Comparison of ENCODE assay signal across 24 cellular contexts in genomic region chr1:221631551-221631950, GRCh38.
"Had no signal": no experiment of that assay in that cellular context is flagged by ENCODE, and none has a peak within 500 bp of the region (broad histone marks: within the 10 kb centered on the region; RNA-seq: fewer than 3 reads in every experiment).

No MANE protein-coding gene starts in this region.

- H3K27me3 ChIP-seq: ascending aorta, body of pancreas, SJSA1 had no signal

- H3K4me1 Mint-ChIP-seq: activated naive CD8-positive, alpha-beta T cell treated with anti-CD3 and anti-CD28 coated beads, Interleukin-2, amount 50 U/mL, for 24 hours; T-cell had no signal

- H3K4me3 Mint-ChIP-seq: activated CD8-positive, alpha-beta memory T cell treated with anti-CD3 and anti-CD28 coated beads, Interleukin-2, amount 10 ng/mL, durations not matched to agents 7 days and 5 days; activated naive CD8-positive, alpha-beta T cell treated with anti-CD3 and anti-CD28 coated beads, Interleukin-2, amount 50 U/mL, for 24 hours; activated T-cell treated with anti-CD3 and anti-CD28 coated beads, Interleukin-2, amount 50 U/mL, for 24 hours; activated T-helper 1 cell treated with anti-CD3 and anti-CD28 coated beads, Interleukin-12 subunit alpha, Interleukin-12 subunit beta, Interleukin-2, Interleukin-4 antibody, amounts not matched to agents 30 ng/mL and 10 ng/mL and 1 ng/mL, durations not matched to agents 14 hours and 24 hours and 36 hours; T-cell had no signal

- H3K9me3 ChIP-seq: ascending aorta, body of pancreas, SJSA1 had no signal

- DNase-seq: activated CD4-positive, alpha-beta T cell treated with anti-CD3 and anti-CD28 coated beads for 48 hours; activated CD4-positive, alpha-beta T cell treated with anti-CD3 and anti-CD28 coated beads, Interleukin-2, amount 50 U/mL, for 48 hours; activated CD4-positive, CD25-positive, alpha-beta regulatory T cell treated with anti-CD3 and anti-CD28 coated beads, Interleukin-2, amount 50 U/mL, for 72 hours; activated CD8-positive, alpha-beta memory T cell treated with anti-CD3 and anti-CD28 coated beads, Interleukin-2, amount 10 ng/mL, durations not matched to agents 7 days and 5 days; activated effector memory CD4-positive, alpha-beta T cell treated with Interleukin-2 at 50 U/mL for 16 hours; activated naive CD4-positive, alpha-beta T cell treated with Interleukin-2 at 50 U/mL for 16 hours; activated naive CD8-positive, alpha-beta T cell treated with anti-CD3 and anti-CD28 coated beads, Interleukin-2, amount 50 U/mL, for 24 hours; activated T-cell treated with anti-CD3 and anti-CD28 coated beads, Interleukin-2, amount 50 U/mL, for 24 hours; amniotic stem cell; body of pancreas; central memory CD4-positive, alpha-beta T cell; Kasumi-1; NCI-H1048; NCI-H146; NCI-H187 treated with DMSO at 0.1 percent for 48 hours; NCI-H2081 treated with DMSO at 0.1 percent for 48 hours; NCI-H446; SHP77; T-cell; T1000 had no signal

- H3K4me3 ChIP-seq: ascending aorta, body of pancreas, SJSA1 had no signal

- H3K27ac ChIP-seq: ascending aorta, body of pancreas, SJSA1 had no signal

- H3K27me3 Mint-ChIP-seq: activated CD8-positive, alpha-beta memory T cell treated with anti-CD3 and anti-CD28 coated beads, Interleukin-2, amount 10 ng/mL, durations not matched to agents 7 days and 5 days; activated T-cell treated with anti-CD3 and anti-CD28 coated beads, Interleukin-2, amount 50 U/mL, for 24 hours; T-cell had no signal

- ATAC-seq: activated CD8-positive, alpha-beta memory T cell treated with anti-CD3 and anti-CD28 coated beads, Interleukin-2, amount 10 ng/mL, durations not matched to agents 7 days and 5 days; activated naive CD4-positive, alpha-beta T cell treated with anti-CD3 and anti-CD28 coated beads, Interleukin-2, amount 50 U/mL, for 72 hours; activated naive CD8-positive, alpha-beta T cell treated with anti-CD3 and anti-CD28 coated beads, Interleukin-2, amount 50 U/mL, for 24 hours; body of pancreas; T-cell had no signal

- H3K4me1 ChIP-seq: ascending aorta, body of pancreas, SJSA1 had no signal

- H3K36me3 Mint-ChIP-seq: activated CD8-positive, alpha-beta memory T cell treated with anti-CD3 and anti-CD28 coated beads, Interleukin-2, amount 10 ng/mL, durations not matched to agents 7 days and 5 days; activated naive CD4-positive, alpha-beta T cell treated with anti-CD3 and anti-CD28 coated beads, Interleukin-2, amount 50 U/mL, for 72 hours; T-cell had no signal

- H3K36me3 ChIP-seq: ascending aorta, SJSA1 had no signal

- H3K27ac Mint-ChIP-seq: activated CD8-positive, alpha-beta memory T cell treated with anti-CD3 and anti-CD28 coated beads, Interleukin-2, amount 10 ng/mL, durations not matched to agents 7 days and 5 days; activated naive CD4-positive, alpha-beta T cell treated with anti-CD3 and anti-CD28 coated beads, Interleukin-2, amount 50 U/mL, for 72 hours; activated naive CD8-positive, alpha-beta T cell treated with anti-CD3 and anti-CD28 coated beads, Interleukin-2, amount 50 U/mL, for 24 hours; activated T-cell treated with anti-CD3 and anti-CD28 coated beads, Interleukin-2, amount 50 U/mL, for 24 hours; activated T-helper 1 cell treated with anti-CD3 and anti-CD28 coated beads, Interleukin-12 subunit alpha, Interleukin-12 subunit beta, Interleukin-2, Interleukin-4 antibody, amounts not matched to agents 30 ng/mL and 10 ng/mL and 1 ng/mL, durations not matched to agents 14 hours and 24 hours and 36 hours; T-cell had no signal

- H3K9me3 Mint-ChIP-seq: activated naive CD4-positive, alpha-beta T cell treated with anti-CD3 and anti-CD28 coated beads, Interleukin-2, amount 50 U/mL, for 72 hours; activated naive CD8-positive, alpha-beta T cell treated with anti-CD3 and anti-CD28 coated beads, Interleukin-2, amount 50 U/mL, for 24 hours; activated T-cell treated with anti-CD3 and anti-CD28 coated beads, Interleukin-2, amount 50 U/mL, for 24 hours; activated T-helper 1 cell treated with anti-CD3 and anti-CD28 coated beads, Interleukin-12 subunit alpha, Interleukin-12 subunit beta, Interleukin-2, Interleukin-4 antibody, amounts not matched to agents 30 ng/mL and 10 ng/mL and 1 ng/mL, durations not matched to agents 14 hours and 24 hours and 36 hours; T-cell had no signal
